In the genomic region with DNA sequence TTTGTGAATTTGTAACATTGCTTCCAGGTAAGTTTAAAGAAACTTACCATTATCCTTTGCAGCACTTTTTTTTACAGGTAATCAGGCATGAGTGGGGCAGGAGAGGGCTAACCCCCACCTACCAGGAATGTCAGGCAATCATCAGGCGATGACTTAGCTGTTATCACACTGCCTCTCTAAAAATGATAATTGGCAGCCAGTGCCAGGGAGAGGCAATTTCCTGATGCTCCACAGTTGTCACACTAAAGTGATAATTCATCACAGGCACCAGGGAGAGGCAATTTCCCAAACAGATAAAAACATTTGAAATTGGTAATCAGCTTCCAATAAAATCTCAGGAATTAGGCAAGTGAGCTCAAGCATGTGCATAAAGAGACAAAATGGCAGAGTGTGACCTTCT, we compare ENCODE assay signal across 32 cellular contexts.
"Had no signal": no experiment of that assay in that cellular context is flagged by ENCODE, and none has a peak within 500 bp of the region (broad histone marks: within the 10 kb centered on the region; RNA-seq: fewer than 3 reads in every experiment).

No MANE protein-coding gene starts in this region.

- H3K27ac ChIP-seq: ascending aorta, breast epithelium, cardiac muscle cell, colonic mucosa, epithelial cell of prostate, esophagus squamous epithelium, WERI-Rb-1 had no signal

- FAIRE-seq: endometrium, endothelial cell of umbilical vein, frontal cortex had no signal

- ATAC-seq: activated CD4-positive, CD25-positive, alpha-beta regulatory T cell treated with anti-CD3 and anti-CD28 coated beads, Interleukin-2, amount 50 U/mL, for 24 hours; activated CD8-positive, alpha-beta T cell treated with anti-CD3 and anti-CD28 coated beads for 36 hours; activated T-cell treated with anti-CD3 and anti-CD28 coated beads, Interleukin-2, amount 50 U/mL, for 4 hours; activated T-helper 17 cell treated with anti-CD3 and anti-CD28 coated beads, Interleukin-2, amount 50 U/mL, for 72 hours; T-cell; T-helper 17 cell had no signal

- H3K4me3 ChIP-seq: ascending aorta, breast epithelium, cardiac muscle cell, colonic mucosa, esophagus squamous epithelium had no signal

- H3K9me3 Mint-ChIP-seq: activated B cell treated with CpG ODN at 0.5 μM for 24 hours; activated CD8-positive, alpha-beta T cell treated with anti-CD3 and anti-CD28 coated beads for 36 hours; activated T-cell treated with anti-CD3 and anti-CD28 coated beads, Interleukin-2, amount 50 U/mL, for 4 hours; activated T-helper 17 cell treated with anti-CD3 and anti-CD28 coated beads, Interleukin-2, amount 50 U/mL, for 72 hours; brain; T-cell; T-helper 2 cell treated with Interferon-gamma antibody and Interleukin-4, amounts not matched to agents 5 μg/mL and 100 μg/mL, for 36 hours had no signal

- DNase-seq: activated B cell treated with CpG ODN at 0.5 μM for 24 hours; activated CD4-positive, alpha-beta T cell treated with anti-CD3 and anti-CD28 coated beads for 48 hours; activated CD4-positive, alpha-beta T cell treated with anti-CD3 and anti-CD28 coated beads, Interleukin-2, amount 50 U/mL, for 1 hour; activated CD4-positive, alpha-beta T cell treated with anti-CD3 and anti-CD28 coated beads, Interleukin-2, amount 50 U/mL, for 48 hours; activated CD8-positive, alpha-beta memory T cell treated with anti-CD3 and anti-CD28 coated beads for 24 hours; activated CD8-positive, alpha-beta T cell treated with anti-CD3 and anti-CD28 coated beads for 36 hours; activated effector memory CD4-positive, alpha-beta T cell treated with Interleukin-2 at 50 U/mL for 16 hours; activated gamma-delta T cell treated with Interleukin-2 at 50 U/mL for 16 hours; activated naive CD4-positive, alpha-beta T cell treated with anti-CD3 and anti-CD28 coated beads, Interleukin-2, amount 50 U/mL, for 16 hours; activated naive CD4-positive, alpha-beta T cell treated with Interleukin-2 at 50 U/mL for 16 hours; activated T-cell treated with anti-CD3 and anti-CD28 coated beads, Interleukin-2, amount 50 U/mL, for 4 hours; central memory CD4-positive, alpha-beta T cell; cerebellar nuclear complex; colonic mucosa; effector CD8-positive, alpha-beta T cell; esophagus squamous epithelium; T-cell; T-helper 17 cell; T1000; WERI-Rb-1 had no signal

- H3K27ac Mint-ChIP-seq: activated B cell treated with CpG ODN at 0.5 μM for 24 hours; activated CD8-positive, alpha-beta T cell treated with anti-CD3 and anti-CD28 coated beads for 36 hours; activated naive CD8-positive, alpha-beta T cell; activated T-helper 17 cell treated with anti-CD3 and anti-CD28 coated beads, Interleukin-2, amount 50 U/mL, for 72 hours; T-cell; T-helper 17 cell; T-helper 2 cell treated with Interferon-gamma antibody and Interleukin-4, amounts not matched to agents 5 μg/mL and 100 μg/mL, for 36 hours had no signal

- H3K27me3 Mint-ChIP-seq: activated B cell treated with CpG ODN at 0.5 μM for 24 hours; activated CD8-positive, alpha-beta T cell treated with anti-CD3 and anti-CD28 coated beads for 36 hours; activated naive CD8-positive, alpha-beta T cell; activated T-helper 17 cell treated with anti-CD3 and anti-CD28 coated beads, Interleukin-2, amount 50 U/mL, for 72 hours; brain; T-cell; T-helper 17 cell had no signal

- H3K36me3 ChIP-seq: breast epithelium, WERI-Rb-1 had no signal

- H3K4me1 Mint-ChIP-seq: activated B cell treated with CpG ODN at 0.5 μM for 24 hours; activated T-helper 17 cell treated with anti-CD3 and anti-CD28 coated beads, Interleukin-2, amount 50 U/mL, for 72 hours; T-cell had no signal

- H3K4me1 ChIP-seq: ascending aorta, breast epithelium, colonic mucosa, esophagus squamous epithelium had no signal

- H3K27me3 ChIP-seq: ascending aorta, breast epithelium, cardiac muscle cell, colonic mucosa, esophagus squamous epithelium had no signal

- H3K9me3 ChIP-seq: ascending aorta, breast epithelium, colonic mucosa, esophagus squamous epithelium had no signal

- H3K4me3 Mint-ChIP-seq: activated B cell treated with CpG ODN at 0.5 μM for 24 hours; activated CD8-positive, alpha-beta T cell treated with anti-CD3 and anti-CD28 coated beads for 36 hours; activated naive CD8-positive, alpha-beta T cell; activated T-cell treated with anti-CD3 and anti-CD28 coated beads, Interleukin-2, amount 50 U/mL, for 4 hours; activated T-helper 17 cell treated with anti-CD3 and anti-CD28 coated beads, Interleukin-2, amount 50 U/mL, for 72 hours; brain; T-cell; T-helper 17 cell; T-helper 2 cell treated with Interferon-gamma antibody and Interleukin-4, amounts not matched to agents 5 μg/mL and 100 μg/mL, for 36 hours had no signal
